In the genomic region with DNA sequence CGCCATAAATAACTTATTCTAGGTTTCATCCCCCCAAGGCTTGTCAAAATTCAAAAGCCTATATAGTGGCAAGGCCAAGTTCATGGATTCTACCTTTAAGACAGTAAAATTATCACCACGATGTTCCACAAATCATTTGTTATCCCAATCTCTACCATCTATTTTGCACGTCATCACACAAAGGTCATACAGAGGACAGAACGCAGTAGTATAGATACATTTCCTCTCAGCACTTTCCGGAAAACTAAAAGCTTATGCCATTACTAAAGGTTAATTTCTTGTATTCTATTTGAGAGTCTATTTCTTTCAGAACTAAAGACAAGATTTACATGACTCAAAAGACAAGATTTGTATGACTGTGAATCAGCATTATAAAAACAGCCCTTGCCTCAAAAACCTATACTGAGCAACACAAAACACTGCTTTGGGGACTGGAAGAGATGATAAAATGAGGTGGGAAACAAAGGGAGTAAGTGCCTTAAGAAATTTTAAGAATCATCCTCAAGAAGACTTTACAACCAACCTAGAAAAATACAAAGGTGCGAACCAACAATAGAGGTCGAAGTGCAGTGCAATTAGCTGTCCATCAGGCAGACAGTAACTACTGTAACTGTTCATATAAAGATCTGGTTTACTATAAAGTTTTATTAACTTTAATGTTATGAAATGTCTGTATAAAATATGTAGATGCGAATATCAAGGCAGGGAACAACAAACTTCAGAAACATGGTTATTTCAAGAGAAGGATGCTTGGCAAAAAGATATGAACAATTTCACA, we compare ENCODE assay signal across 10 cellular contexts. TPM values are rescaled to one million over a fixed set of nuclear protein-coding genes. Genes with fewer than 3 reads are reported as not detected.
DNase-seq lines count a peak whose midpoint lies in the region; ATAC-seq and TF ChIP-seq lines count a peak whose summit lies in the region.
"Had no signal": no experiment of that assay in that cellular context is flagged by ENCODE, and none has a peak within 500 bp of the region (broad histone marks: within the 10 kb centered on the region; RNA-seq: fewer than 3 reads in every experiment).

No MANE protein-coding gene starts in this region.

- peaks cover 45% of the 10 kb centered on the region for H3K36me3 Mint-ChIP-seq in CD4-positive, CD25-positive, alpha-beta regulatory T cell
- H3K36me3 Mint-ChIP-seq in naive thymus-derived CD4-positive, alpha-beta T cell = peaks cover 12 to 42% (median 32%) of the 10 kb centered on the region in 5 donors

- CTCF ChIA-PET in naive thymus-derived CD4-positive, alpha-beta T cell (lab: Charles Lee) = no interaction called here

- H3K4me3 ChIP-seq in CD4-positive, CD25-positive, alpha-beta regulatory T cell (ENCODE audit: low read depth, low read length) = peak overlapping the region; percentile 100
- H3K4me3 ChIP-seq in coronary artery = peak overlapping the region; percentile 27
- peak overlapping the region; percentile 53 for H3K4me3 ChIP-seq in naive thymus-derived CD4-positive, alpha-beta T cell (ENCODE audit: low read length)
- no peak overlapping the region for H3K4me3 ChIP-seq in upper lobe of left lung

- H3K9me3 ChIP-seq in CD4-positive, CD25-positive, alpha-beta regulatory T cell (ENCODE audit: control insufficient read depth in 2 of 2, low read length in 2 of 2) = no peaks in the 10 kb centered on the region
- H3K9me3 ChIP-seq in naive thymus-derived CD4-positive, alpha-beta T cell (ENCODE audit: control insufficient read depth in 2 of 3, low read length in 3 of 3) = no peaks in the 10 kb centered on the region
- no peaks in the 10 kb centered on the region for H3K9me3 ChIP-seq in upper lobe of left lung

- peaks cover 35% of the 10 kb centered on the region for H3K36me3 ChIP-seq in CD4-positive, CD25-positive, alpha-beta regulatory T cell (ENCODE audit: control insufficient read depth, insufficient read depth, low read length)
- H3K36me3 ChIP-seq in naive thymus-derived CD4-positive, alpha-beta T cell (ENCODE audit: control insufficient read depth in 2 of 3, insufficient read depth in 3 of 3, low read length in 3 of 3) = peaks cover 0 to 3% (median 0%) of the 10 kb centered on the region in 3 experiments
- peaks cover 0 to 13% (median 0%) of the 10 kb centered on the region in 4 donors for H3K36me3 ChIP-seq in upper lobe of left lung

- no peak for TF ChIP-seq POLR2A in upper lobe of left lung (IDR thresholded peaks at IDR 0.05)

- no peak for TF ChIP-seq EP300 in upper lobe of left lung (IDR thresholded peaks at IDR 0.05)

- intact Hi-C loops in naive thymus-derived CD4-positive, alpha-beta T cell (cut with micrococcal nuclease) = loop anchor here (1.0 to 2.0 kb wide), 2 partner anchors 8 to 29 kb away; a partner anchor contains a TSS

- WGBS in upper lobe of left lung, 2 donors = 59 to 61% methylated on average over 8 of the region's 8 CpGs

- H3K27ac Mint-ChIP-seq in CD4-positive, CD25-positive, alpha-beta regulatory T cell = peak overlapping the region; percentile 82 to 94 (median 93)
- H3K27ac Mint-ChIP-seq in naive thymus-derived CD4-positive, alpha-beta T cell = peak overlapping the region in 8 of 9 donors; percentile 76 to 97 (median 90)

- peak overlapping the region; percentile 100 for H3K27ac ChIP-seq in CD4-positive, CD25-positive, alpha-beta regulatory T cell (ENCODE audit: insufficient read depth, low read length, poor library complexity, severe bottlenecking)
- no peak overlapping the region for H3K27ac ChIP-seq in coronary artery
- peak overlapping the region; percentile 99 for H3K27ac ChIP-seq in naive thymus-derived CD4-positive, alpha-beta T cell (ENCODE audit: low read depth, low read length)
- peak overlapping the region in 2 of 4 donors; percentile 57 to 73 for H3K27ac ChIP-seq in upper lobe of left lung

- DNase-seq in CD4-positive, CD25-positive, alpha-beta regulatory T cell = peak; percentile 42 to 78 (median 68)
- peak; percentile 16 for DNase-seq in RPMI7951 (ENCODE audit: low read depth)
- DNase-seq in coronary artery (ENCODE audit: low spot score) = no peak
- DNase-seq in naive thymus-derived CD4-positive, alpha-beta T cell = peak in 7 of 9 donors; percentile 57 to 81 (median 75)
- DNase-seq in medulla oblongata (ENCODE audit: extremely low spot score) = no peak
- DNase-seq in foreskin melanocyte = no peak
- no peak for DNase-seq in upper lobe of left lung
- DNase-seq: NCI-H1092 had no signal

- H3K9me3 Mint-ChIP-seq in CD4-positive, CD25-positive, alpha-beta regulatory T cell = no peaks in the 10 kb centered on the region
- H3K9me3 Mint-ChIP-seq in naive thymus-derived CD4-positive, alpha-beta T cell = peaks cover 0 to 4% (median 0%) of the 10 kb centered on the region in 11 donors

- peaks cover 98% of the 10 kb centered on the region for H3K4me1 ChIP-seq in CD4-positive, CD25-positive, alpha-beta regulatory T cell (ENCODE audit: control insufficient read depth, insufficient read depth, low read length, poor library complexity, severe bottlenecking)
- peaks cover 57 to 76% of the 10 kb centered on the region in 2 donors for H3K4me1 ChIP-seq in naive thymus-derived CD4-positive, alpha-beta T cell (ENCODE audit: control insufficient read depth in 2 of 2, insufficient read depth in 2 of 2, low read length in 2 of 2)
- peaks cover 88 to 97% (median 92%) of the 10 kb centered on the region in 4 donors for H3K4me1 ChIP-seq in upper lobe of left lung

- peak; percentile 62 to 67 for ATAC-seq in CD4-positive, CD25-positive, alpha-beta regulatory T cell (ENCODE audit: low read depth in 2 of 2)
- peak; percentile 75 for ATAC-seq in naive thymus-derived CD4-positive, alpha-beta T cell
- ATAC-seq in GM18861 (IDR thresholded peaks at IDR 0.05; ENCODE audit: unreplicated experiment) = no peak
- ATAC-seq in upper lobe of left lung (ENCODE audit: low FRiP score in 2 of 2) = no peak
- ATAC-seq: Panc1 had no signal

- TF ChIP-seq CTCF in coronary artery (IDR thresholded peaks at IDR 0.05) = no peak
- no peak for TF ChIP-seq CTCF in upper lobe of left lung (IDR thresholded peaks at IDR 0.05)

- H3K4me3 Mint-ChIP-seq in CD4-positive, CD25-positive, alpha-beta regulatory T cell = peak overlapping the region in 1 of 4 donors; percentile 93
- peak overlapping the region in 3 of 10 donors; percentile 72 to 89 (median 81) for H3K4me3 Mint-ChIP-seq in naive thymus-derived CD4-positive, alpha-beta T cell

- no peaks in the 10 kb centered on the region for H3K27me3 Mint-ChIP-seq in CD4-positive, CD25-positive, alpha-beta regulatory T cell
- H3K27me3 Mint-ChIP-seq in naive thymus-derived CD4-positive, alpha-beta T cell = no peaks in the 10 kb centered on the region

- peaks cover 48 to 89% (median 75%) of the 10 kb centered on the region in 4 donors for H3K4me1 Mint-ChIP-seq in CD4-positive, CD25-positive, alpha-beta regulatory T cell
- peaks cover 79 to 92% (median 83%) of the 10 kb centered on the region in 7 donors for H3K4me1 Mint-ChIP-seq in naive thymus-derived CD4-positive, alpha-beta T cell

- POLR2A ChIA-PET in naive thymus-derived CD4-positive, alpha-beta T cell (lab: Charles Lee) = interaction anchor here (0.7 to 6.1 kb wide), 5 partner anchors 7 to 199 kb away, joined by 3 to 80 read pairs (median 6); a partner anchor contains a TSS

- H3K27me3 ChIP-seq in CD4-positive, CD25-positive, alpha-beta regulatory T cell (ENCODE audit: control insufficient read depth, insufficient read depth, low read length) = no peaks in the 10 kb centered on the region
- H3K27me3 ChIP-seq in naive thymus-derived CD4-positive, alpha-beta T cell (ENCODE audit: control insufficient read depth in 2 of 2, insufficient read depth in 2 of 2, low read length in 2 of 2) = no peaks in the 10 kb centered on the region
- no peaks in the 10 kb centered on the region for H3K27me3 ChIP-seq in upper lobe of left lung

RNA-seq across cellular contexts. Expression of a gene that starts 7.6 kb away (rescaled TPM):
- 587 TPM for total RNA-seq in CD4-positive, CD25-positive, alpha-beta regulatory T cell
- 100 to 1,000 TPM; 452 to 502 (median 479) TPM for polyA plus RNA-seq in CD4-positive, CD25-positive, alpha-beta regulatory T cell
- 337 and 386 TPM in 2 replicates for total RNA-seq in RPMI7951 (2014; rRNA removed; shearing (Covaris generic))
- 100 to 1,000 TPM; 339 to 556 (median 413) TPM for total RNA-seq in naive thymus-derived CD4-positive, alpha-beta T cell
- polyA plus RNA-seq in naive thymus-derived CD4-positive, alpha-beta T cell = 100 to 1,000 TPM; 314 to 460 TPM
- total RNA-seq in upper lobe of left lung = 100 to 1,000 TPM; 215 to 376 (median 317) TPM

RNA-seq across cellular contexts. Expression of a gene that starts 49.0 kb away (rescaled TPM):
- 17.6 TPM for total RNA-seq in CD4-positive, CD25-positive, alpha-beta regulatory T cell
- polyA plus RNA-seq in CD4-positive, CD25-positive, alpha-beta regulatory T cell = 10 to 100 TPM; 27.6 to 42.3 (median 30.3) TPM
- 56.1 and 67.0 TPM in 2 replicates for total RNA-seq in RPMI7951 (2014; rRNA removed; shearing (Covaris generic))
- 10 to 100 TPM; 11.4 to 50.3 (median 13.4) TPM for total RNA-seq in naive thymus-derived CD4-positive, alpha-beta T cell
- 10 to 100 TPM; 14.6 to 26.0 TPM for polyA plus RNA-seq in naive thymus-derived CD4-positive, alpha-beta T cell
- 10 to 100 TPM in 4 of 6 donors, 1 to 10 TPM in 2; 1.3 to 30.3 (median 18.3) TPM for total RNA-seq in upper lobe of left lung

RNA-seq across cellular contexts. Expression of a gene that starts 59.0 kb away (rescaled TPM):
- 21.2 TPM for total RNA-seq in CD4-positive, CD25-positive, alpha-beta regulatory T cell
- polyA plus RNA-seq in CD4-positive, CD25-positive, alpha-beta regulatory T cell = 10 to 100 TPM; 10.7 to 17.4 (median 15.2) TPM
- total RNA-seq in RPMI7951 (2014; rRNA removed; shearing (Covaris generic)) = 22.5 and 23.4 TPM in 2 replicates
- total RNA-seq in naive thymus-derived CD4-positive, alpha-beta T cell = 10 to 100 TPM; 15.7 to 56.4 (median 29.7) TPM
- 10 to 100 TPM; 16.4 to 26.0 TPM for polyA plus RNA-seq in naive thymus-derived CD4-positive, alpha-beta T cell
- 100 to 1,000 TPM in 2 of 6 donors, 10 to 100 TPM in 4; 47.6 to 152 (median 59.3) TPM for total RNA-seq in upper lobe of left lung

Comparison
In these comparisons a context has a peak if more than half of its experiments do, and no peak if none do; other contexts are left out.
1. ATAC-seq: peak in CD4-positive, CD25-positive, alpha-beta regulatory T cell (2 of 2) and naive thymus-derived CD4-positive, alpha-beta T cell (single experiment); none in GM18861 (single experiment) and upper lobe of left lung (0 of 2).
2. DNase-seq: peak in CD4-positive, CD25-positive, alpha-beta regulatory T cell (3 of 3), RPMI7951 (single experiment) and naive thymus-derived CD4-positive, alpha-beta T cell (7 of 9); none in coronary artery (single experiment), medulla oblongata (single experiment), foreskin melanocyte (single experiment) and upper lobe of left lung (0 of 2).
3. H3K27ac ChIP-seq: peak in CD4-positive, CD25-positive, alpha-beta regulatory T cell (single experiment) and naive thymus-derived CD4-positive, alpha-beta T cell (single experiment); none in coronary artery (0 of 2).
4. H3K4me3 ChIP-seq: peak in CD4-positive, CD25-positive, alpha-beta regulatory T cell (single experiment), coronary artery (single experiment) and naive thymus-derived CD4-positive, alpha-beta T cell (single experiment); none in upper lobe of left lung (0 of 4).